Comparison of ENCODE assay signal across 1 cellular context in genomic region chr14:31189346-31190219, GRCh38.
A peak's percentile ranks its signal among the peaks of the same experiment; 100 is the strongest.
TF ChIP-seq lines count a peak whose summit lies in the region.

No MANE protein-coding gene starts in this region.

TF ChIP-seq in HepG2, 621 proteins besides CTCF, POLR2A, EP300 and RAD21 (continued from another document and continues in another):
- TF ChIP-seq AKNA (CRISPR knock-in tag; IDR thresholded peaks at IDR 0.05; ENCODE audit: borderline replicate concordance) (no peak), DNMT1 (CRISPR knock-in tag; IDR thresholded peaks at IDR 0.05) (no peak), ZNF597 (CRISPR knock-in tag; IDR thresholded peaks at IDR 0.05) (0 out of 2 replicates have a peak, but pooled peaks have one; percentile 31), SNAPC2 (CRISPR knock-in tag; IDR thresholded peaks at IDR 0.05) (0 out of 2 replicates have a peak, but pooled peaks have one; percentile 22), PAWR (CRISPR knock-in tag; IDR thresholded peaks at IDR 0.05; ENCODE audit: borderline replicate concordance) (no peak), ZFY (CRISPR knock-in tag; IDR thresholded peaks at IDR 0.05) (0 out of 2 replicates have a peak, but pooled peaks have one; percentile 8), PAX8 (CRISPR knock-in tag; IDR thresholded peaks at IDR 0.05; ENCODE audit: borderline replicate concordance) (no peak), ZMAT3 (CRISPR knock-in tag; conservative IDR thresholded peaks at IDR 0.05) (no peak), ZNF839 (CRISPR knock-in tag; IDR thresholded peaks at IDR 0.05; ENCODE audit: borderline replicate concordance) (no peak), ZSCAN22 (CRISPR knock-in tag; IDR thresholded peaks at IDR 0.05) (no peak), ATRX (CRISPR knock-in tag; IDR thresholded peaks at IDR 0.05; ENCODE audit: borderline replicate concordance) (no peak), IKZF5 (CRISPR knock-in tag; IDR thresholded peaks at IDR 0.05) (no peak), CSRNP1 (CRISPR knock-in tag; IDR thresholded peaks at IDR 0.05) (no peak), ZNF784 (CRISPR knock-in tag; IDR thresholded peaks at IDR 0.05; ENCODE audit: borderline replicate concordance) (no peak), MXI1 (IDR thresholded peaks at IDR 0.05; ENCODE audit: borderline replicate concordance, low read depth, low read length) (no peak), CERS6 (CRISPR knock-in tag; IDR thresholded peaks at IDR 0.05) (peak; percentile 42; the same call in 1 of the 2 replicates), DDIT3 (CRISPR knock-in tag; IDR thresholded peaks at IDR 0.05) (no peak), E2F1 (CRISPR knock-in tag; IDR thresholded peaks at IDR 0.05) (no peak), ZNF788 (CRISPR knock-in tag; IDR thresholded peaks at IDR 0.05; ENCODE audit: borderline replicate concordance) (no peak), MBD4 (IDR thresholded peaks at IDR 0.05; ENCODE audit: borderline replicate concordance, low read length) (0 out of 2 replicates have a peak, but pooled peaks have one; percentile 47), ZNF235 (CRISPR knock-in tag; IDR thresholded peaks at IDR 0.05; ENCODE audit: borderline replicate concordance) (0 out of 2 replicates have a peak, but pooled peaks have one; percentile 69), HMG20B (CRISPR knock-in tag; conservative IDR thresholded peaks at IDR 0.05) (0 out of 2 replicates have a peak, but pooled peaks have one; percentile 9), ZNF576 (CRISPR knock-in tag; IDR thresholded peaks at IDR 0.05) (no peak), ZNF546 (CRISPR knock-in tag; conservative IDR thresholded peaks at IDR 0.05) (no peak), KDM3A (CRISPR knock-in tag; IDR thresholded peaks at IDR 0.05; ENCODE audit: low read depth) (no peak), ASH2L (IDR thresholded peaks at IDR 0.05; ENCODE audit: insufficient read length, low read depth, low read length) (no peak), MTA3 (CRISPR knock-in tag; IDR thresholded peaks at IDR 0.05) (no peak), ARNT (IDR thresholded peaks at IDR 0.05) (no peak), ERF (CRISPR knock-in tag; IDR thresholded peaks at IDR 0.05) (no peak), CBX1 (IDR thresholded peaks at IDR 0.05; ENCODE audit: low read depth) (no peak), MAX (IDR thresholded peaks at IDR 0.05) (no peak), ZKSCAN8 (CRISPR knock-in tag; IDR thresholded peaks at IDR 0.05; ENCODE audit: borderline replicate concordance) (no peak), MIXL1 (CRISPR knock-in tag; IDR thresholded peaks at IDR 0.05) (no peak), XBP1 (CRISPR knock-in tag; IDR thresholded peaks at IDR 0.05) (peak; percentile 58; the same call in 1 of the 2 replicates), ZNF569 (CRISPR knock-in tag; IDR thresholded peaks at IDR 0.05; ENCODE audit: borderline replicate concordance) (no peak), ZNF75D (CRISPR knock-in tag; IDR thresholded peaks at IDR 0.05; ENCODE audit: borderline replicate concordance) (no peak), GABPB1 (CRISPR knock-in tag; IDR thresholded peaks at IDR 0.05) (no peak), ZNF263 (CRISPR knock-in tag; IDR thresholded peaks at IDR 0.05) (no peak), GRHL1 (CRISPR knock-in tag; conservative IDR thresholded peaks at IDR 0.05) (no peak), ARID5B (CRISPR knock-in tag; IDR thresholded peaks at IDR 0.05) (no peak), ZNF496 (CRISPR knock-in tag; IDR thresholded peaks at IDR 0.05; ENCODE audit: insufficient replicate concordance) (no peak), ZNF275 (CRISPR knock-in tag; IDR thresholded peaks at IDR 0.05; ENCODE audit: borderline replicate concordance) (0 out of 2 replicates have a peak, but pooled peaks have one; percentile 54)
